Comparison of ENCODE assay signal across 1 cellular context in genomic region chr5:32585446-32586250, GRCh38.
TF ChIP-seq lines count a peak whose summit lies in the region.

SUB1 (plus strand) TSS chr5:32585557; CDS start chr5:32588513, 2,956 bp downstream.

TF ChIP-seq in H1, 55 proteins besides CTCF, POLR2A, EP300 and RAD21 (continued from another document):
- peak; percentile 88 for TF ChIP-seq CREB1 (IDR thresholded peaks at IDR 0.05)
- TF ChIP-seq POLR2AphosphoS5 (IDR thresholded peaks at IDR 0.05; ENCODE audit: low read depth, low read length), result peak; percentile 94
- peak; percentile 42 to 78; a peak in 2 of 4 replicates for TF ChIP-seq SIN3A (conservative IDR thresholded peaks at IDR 0.05 in 1 of 2, IDR thresholded peaks at IDR 0.05 in 1 of 2; ENCODE audit: low read depth in 1 of 2, low read length in 2 of 2)
- TF ChIP-seq GABPA (IDR thresholded peaks at IDR 0.05; ENCODE audit: borderline replicate concordance, insufficient read depth, low read length), result 0 out of 2 replicates have a peak, but pooled peaks have one; percentile 47
- peak; percentile 97 for TF ChIP-seq USF2 (IDR thresholded peaks at IDR 0.05; ENCODE audit: low read length)
- peak; percentile 98 for TF ChIP-seq TAF1 (IDR thresholded peaks at IDR 0.05; ENCODE audit: low read depth, low read length)
- no peak for TF ChIP-seq CBX8 (IDR thresholded peaks at IDR 0.05; ENCODE audit: borderline replicate concordance, low read depth, low read length)
- peak; percentile 68; the same call in 1 of the 2 replicates for TF ChIP-seq SP1 (IDR thresholded peaks at IDR 0.05; ENCODE audit: low read depth, low read length)
- 0 out of 2 replicates have a peak, but pooled peaks have one; percentile 22 for TF ChIP-seq E2F6 (IDR thresholded peaks at IDR 0.05)
- peak; percentile 56 for TF ChIP-seq ASH2L (IDR thresholded peaks at IDR 0.05; ENCODE audit: low read length)
- TF ChIP-seq TBP (IDR thresholded peaks at IDR 0.05; ENCODE audit: low read depth, low read length), result peak; percentile 93
- peak; percentile 89 for TF ChIP-seq PHF8 (conservative IDR thresholded peaks at IDR 0.05; ENCODE audit: low read depth, low read length)
